ENCODE assay signal across 9 cellular contexts in genomic region chr7:158557441-158557755, GRCh38. TPM values are rescaled to one million over a fixed set of nuclear protein-coding genes. Genes with fewer than 3 reads are reported as not detected.
"Had no signal": no experiment of that assay in that cellular context is flagged by ENCODE, and none has a peak within 500 bp of the region (broad histone marks: within the 10 kb centered on the region; RNA-seq: fewer than 3 reads in every experiment).

No MANE protein-coding gene starts in this region.

- H3K4me3 Mint-ChIP-seq: GM23338, HFFc6 had no signal

- H2AFZ ChIP-seq: GM23338 had no signal

- H3K27ac ChIP-seq: HL-60 had no signal

- ATAC-seq: GM23338, HCT116, K562 had no signal

- H3K9me3 ChIP-seq: HAP-1 had no signal

- FAIRE-seq: H1, H54, K562 had no signal

- H3K4me3 ChIP-seq: GM23338, HAP-1, K562 had no signal

- H3K4me2 ChIP-seq: GM23338 had no signal

- H3K36me3 ChIP-seq: HAP-1 had no signal

- H3K27ac Mint-ChIP-seq: GM23338, HFFc6 had no signal

- DNase-seq: HFFc6, IMR-90 had no signal

- H3K4me1 ChIP-seq: HAP-1 had no signal

RNA-seq across cellular contexts. Expression of gene PTPRN2, which starts 30.2 kb away (rescaled TPM):
- total RNA-seq: IMR-90, K562 had no signal
- polyA plus RNA-seq: K562 had no signal
